In genomic region chr1:37661401-37661800, GRCh38 we compare ENCODE assay signal across 1 cellular context.
TF ChIP-seq lines count a peak whose summit lies in the region.

No MANE protein-coding gene starts in this region.

TF ChIP-seq in IMR-90, 13 proteins besides CTCF, POLR2A, EP300 and RAD21 (continued from another document):
- TF ChIP-seq RFX5 (IDR thresholded peaks at IDR 0.05; ENCODE audit: low read depth, low read length) (no peak), RCOR1 (IDR thresholded peaks at IDR 0.05; ENCODE audit: insufficient replicate concordance, low read length) (no peak), ELK1 (IDR thresholded peaks at IDR 0.05; ENCODE audit: borderline replicate concordance, low read depth, low read length) (no peak), SMC3 (IDR thresholded peaks at IDR 0.05; ENCODE audit: low read depth, low read length) (no peak), BHLHE40 (IDR thresholded peaks at IDR 0.05; ENCODE audit: low read depth, low read length) (no peak), USF2 (IDR thresholded peaks at IDR 0.05; ENCODE audit: low read depth, low read length) (no peak), CHD1 (IDR thresholded peaks at IDR 0.05; ENCODE audit: low read depth, low read length) (no peak), MAZ (IDR thresholded peaks at IDR 0.05; ENCODE audit: borderline replicate concordance, low read depth, low read length) (no peak), NFE2L2 (IDR thresholded peaks at IDR 0.05; ENCODE audit: low read depth, low read length) (no peak), FOS (IDR thresholded peaks at IDR 0.05; ENCODE audit: low read depth, low read length) (no peak), CEBPB (IDR thresholded peaks at IDR 0.05; ENCODE audit: low read depth, low read length) (no peak), MAFK (IDR thresholded peaks at IDR 0.05; ENCODE audit: low read depth, low read length) (no peak)
